In the genomic region with DNA sequence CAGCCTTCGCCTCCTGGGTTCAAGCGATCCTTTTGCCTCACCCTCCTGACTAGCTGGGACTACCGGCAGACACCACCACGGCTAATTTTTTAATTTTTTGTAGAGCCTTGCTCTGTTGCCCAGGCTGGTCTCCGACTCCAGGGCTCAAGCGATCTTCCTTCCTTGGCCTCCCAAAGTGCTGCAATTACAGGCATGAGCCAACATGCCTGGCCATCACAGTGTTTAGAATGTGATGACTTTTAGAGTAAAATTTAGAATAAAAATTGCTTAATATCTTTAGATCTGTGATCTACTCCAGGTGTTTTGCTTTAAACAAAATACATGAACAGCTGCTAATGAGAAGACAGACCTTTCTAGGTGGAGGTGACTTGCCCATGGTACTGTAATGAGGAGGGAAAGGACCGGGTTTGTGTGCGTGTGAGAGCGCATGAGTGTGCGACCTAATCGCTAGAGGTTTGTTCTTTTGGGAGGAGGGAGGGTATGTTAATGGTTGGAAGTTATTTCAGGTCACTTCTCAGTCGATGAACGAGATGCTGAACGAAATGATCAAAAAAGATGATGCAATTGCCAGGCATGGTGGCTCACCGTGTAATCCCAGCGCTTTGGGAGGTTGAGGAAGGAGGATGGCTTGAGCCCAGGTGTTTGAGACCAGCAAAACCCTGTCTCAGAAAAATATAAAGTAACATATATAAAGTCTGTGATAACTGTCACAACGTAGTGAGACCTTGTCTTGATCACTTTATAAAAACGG, we compare ENCODE assay signal across 8 cellular contexts. TPM values are rescaled to one million over a fixed set of nuclear protein-coding genes. Genes with fewer than 3 reads are reported as not detected.
A peak's percentile ranks its signal among the peaks of the same experiment; 100 is the strongest.
DNase-seq lines count a peak whose midpoint lies in the region; ATAC-seq and TF ChIP-seq lines count a peak whose summit lies in the region.

No MANE protein-coding gene starts in this region.

- H3K36me3 ChIP-seq in GM06990 (ENCODE audit: control insufficient read depth, insufficient read depth, low read length) (0 out of 2 replicates have a peak, but pooled peaks cover 2% of the 10 kb centered on the region), PC-9 (ENCODE audit: low read depth) (no peaks in the 10 kb centered on the region; the same call in 1 of the 2 replicates), osteoblast (ENCODE audit: insufficient read depth, low read length) (peaks cover 15% of the 10 kb centered on the region)

- peaks cover 42% of the 10 kb centered on the region for H4K20me1 ChIP-seq in PC-9 (ENCODE audit: insufficient read depth)
- H4K20me1 ChIP-seq in osteoblast (ENCODE audit: insufficient read depth, low read length) = peaks cover 49% of the 10 kb centered on the region

- DNase-seq in GM06990 (ENCODE audit: extremely low read depth, insufficient read length) (no peak), PC-9 (no peak), epithelial cell of esophagus (ENCODE audit: low read depth) (peak; percentile 64), osteoblast (ENCODE audit: insufficient read length, low spot score, missing footprints) (no peak), NCI-H2029 (lab: John Stamatoyannopoulos, UW) (no peak), globus pallidus (ENCODE audit: low spot score) (no peak), GF-D8 (lab: John Stamatoyannopoulos, UW) (no peak)

- BruUV-seq in PC-9 (replicated peaks; lab: Mats Ljungman, UMichigan) = TSS peak; percentile 27

- no peaks in the 10 kb centered on the region for H3K27me3 ChIP-seq in GM06990 (replicated peaks; ENCODE audit: control insufficient read depth, insufficient read depth, low read length)
- H3K27me3 ChIP-seq in PC-9 (ENCODE audit: insufficient read depth, low read depth) = no peaks in the 10 kb centered on the region
- no peaks in the 10 kb centered on the region for H3K27me3 ChIP-seq in osteoblast (ENCODE audit: insufficient read depth, low read length)

- intact Hi-C loops in PC-9 (cut with micrococcal nuclease; ENCODE audit: unreplicated experiment) = loop anchor here (1.0 kb wide), 1 partner anchor 40 kb away; no protein-coding TSS in a partner anchor

- TF ChIP-seq CTCF in GM06990 (IDR thresholded peaks at IDR 0.05; ENCODE audit: insufficient read depth, low read length, poor library complexity, severe bottlenecking) (no peak), PC-9 (conservative IDR thresholded peaks at IDR 0.05) (no peak), epithelial cell of esophagus (IDR thresholded peaks at IDR 0.05; ENCODE audit: insufficient read depth, low read depth, low read length, missing control alignments) (no peak), osteoblast (IDR thresholded peaks at IDR 0.05; ENCODE audit: extremely low read depth, low read depth, low read length) (no peak)

- H3K9me3 ChIP-seq in PC-9 (ENCODE audit: insufficient read depth, low read depth) (no peaks in the 10 kb centered on the region), osteoblast (ENCODE audit: low read depth, low read length) (no peaks in the 10 kb centered on the region)

- H3K4me2 ChIP-seq in PC-9 = peak overlapping the region; percentile 98
- H3K4me2 ChIP-seq in osteoblast (ENCODE audit: insufficient read depth, low read length) = peak overlapping the region; percentile 98

- H3F3A ChIP-seq in PC-9 (ENCODE audit: insufficient read depth, low read depth) = no peaks in the 10 kb centered on the region; the same call in none of the 2 replicates

- H3K79me2 ChIP-seq in PC-9 (ENCODE audit: low read depth) (peaks cover 68% of the 10 kb centered on the region), osteoblast (ENCODE audit: insufficient read depth, low read length) (peaks cover 68% of the 10 kb centered on the region)

- no peak for ATAC-seq in GM21723 (IDR thresholded peaks at IDR 0.05; ENCODE audit: unreplicated experiment)

- H3K9me2 ChIP-seq in PC-9 (ENCODE audit: insufficient read depth) = no peaks in the 10 kb centered on the region

- H3K27ac ChIP-seq in PC-9 = no peak overlapping the region
- no peak overlapping the region for H3K27ac ChIP-seq in osteoblast (ENCODE audit: low read depth, low read length)

- H2AFZ ChIP-seq in PC-9 (no peak overlapping the region), osteoblast (ENCODE audit: low read length) (no peak overlapping the region)

- POLR2A ChIA-PET in PC-9 (lab: Charles Lee; ENCODE audit: unreplicated experiment) = no interaction called here

- peaks cover 21% of the 10 kb centered on the region for H3K4me1 ChIP-seq in PC-9 (replicated peaks; ENCODE audit: insufficient read depth)
- H3K4me1 ChIP-seq in osteoblast (ENCODE audit: insufficient read depth, low read length) = peaks cover 20% of the 10 kb centered on the region

- H3K4me3 ChIP-seq in GM06990 (replicated peaks; ENCODE audit: low read depth, low read length) (peak overlapping the region; percentile 89), PC-9 (peak overlapping the region; percentile 86; the same call in 1 of the 2 replicates), epithelial cell of esophagus (ENCODE audit: low read length) (peak overlapping the region; percentile 79), osteoblast (ENCODE audit: insufficient read depth, low read length) (no peak overlapping the region)

- CTCF ChIA-PET in PC-9 (lab: Charles Lee) = no interaction called here

RNA-seq across cellular contexts. Expression of gene CNOT6, which starts 2.0 kb away (rescaled TPM):
- total RNA-seq in PC-9 (2021) = 43.8 and 48.8 TPM in 2 replicates
- 7.1 and 8.3 TPM in 2 replicates for total RNA-seq in osteoblast
